In genomic region chr18:76446746-76447267, GRCh38 we compare ENCODE assay signal across 18 cellular contexts. TPM values are rescaled to one million over a fixed set of nuclear protein-coding genes. Genes with fewer than 3 reads are reported as not detected.
DNase-seq lines count a peak whose midpoint lies in the region; TF ChIP-seq lines count a peak whose summit lies in the region.
"Had no signal": no experiment of that assay in that cellular context is flagged by ENCODE, and none has a peak within 500 bp of the region (broad histone marks: within the 10 kb centered on the region; RNA-seq: fewer than 3 reads in every experiment).

No MANE protein-coding gene starts in this region.

- H3K4me3 ChIP-seq in esophagus muscularis mucosa = no peak overlapping the region

- peaks cover 16% of the 10 kb centered on the region for H3K27me3 Mint-ChIP-seq in activated naive CD4-positive, alpha-beta T cell treated with anti-CD3 and anti-CD28 coated beads, Interleukin-2, amount 10 ng/mL, durations not matched to agents 7 days and 5 days
- no peaks in the 10 kb centered on the region for H3K27me3 Mint-ChIP-seq in nephron progenitor cell (ENCODE audit: low read depth, poor library complexity)
- H3K27me3 Mint-ChIP-seq in type B pancreatic cell = no peaks in the 10 kb centered on the region
- H3K27me3 Mint-ChIP-seq in activated CD4-positive, alpha-beta T cell treated with anti-CD3 and anti-CD28 coated beads, Interleukin-2, amount 10 ng/mL, durations not matched to agents 24 days and 14 days = peaks cover 23% of the 10 kb centered on the region

- peaks cover 15% of the 10 kb centered on the region for H3K4me1 Mint-ChIP-seq in activated naive CD4-positive, alpha-beta T cell treated with anti-CD3 and anti-CD28 coated beads, Interleukin-2, amount 10 ng/mL, durations not matched to agents 7 days and 5 days
- H3K4me1 Mint-ChIP-seq in nephron progenitor cell (peaks cover 87% of the 10 kb centered on the region), type B pancreatic cell (ENCODE audit: unreplicated experiment) (peaks cover 78% of the 10 kb centered on the region)
- H3K4me1 Mint-ChIP-seq in activated CD4-positive, alpha-beta T cell treated with anti-CD3 and anti-CD28 coated beads, Interleukin-2, amount 10 ng/mL, durations not matched to agents 24 days and 14 days = peaks cover 11% of the 10 kb centered on the region

- H3K36me3 Mint-ChIP-seq in activated naive CD4-positive, alpha-beta T cell treated with anti-CD3 and anti-CD28 coated beads, Interleukin-2, amount 10 ng/mL, durations not matched to agents 7 days and 5 days = no peaks in the 10 kb centered on the region
- H3K36me3 Mint-ChIP-seq in nephron progenitor cell (ENCODE audit: low read depth) = peaks cover 39% of the 10 kb centered on the region
- peaks cover 4% of the 10 kb centered on the region for H3K36me3 Mint-ChIP-seq in type B pancreatic cell
- no peaks in the 10 kb centered on the region for H3K36me3 Mint-ChIP-seq in activated CD4-positive, alpha-beta T cell treated with anti-CD3 and anti-CD28 coated beads, Interleukin-2, amount 10 ng/mL, durations not matched to agents 24 days and 14 days (ENCODE audit: low read depth)

- intact Hi-C loops in esophagus muscularis mucosa (cut with DNase I) = no loop called here
- intact Hi-C loops in activated CD4-positive, alpha-beta T cell treated with anti-CD3 and anti-CD28 coated beads, Interleukin-2, amount 10 ng/mL, durations not matched to agents 24 days and 14 days (cut with micrococcal nuclease) = no loop called here
- intact Hi-C loops in posterior vena cava (cut with DNase I) = no loop called here

- TF ChIP-seq CTCF in esophagus muscularis mucosa (IDR thresholded peaks at IDR 0.05) (no peak), nephron progenitor cell (IDR thresholded peaks at IDR 0.05) (no peak), type B pancreatic cell (conservative IDR thresholded peaks at IDR 0.05) (no peak)

- H3K36me3 ChIP-seq in esophagus muscularis mucosa = peaks cover 6 to 13% (median 13%) of the 10 kb centered on the region in 4 donors

- CTCF ChIA-PET in activated naive CD4-positive, alpha-beta T cell treated with anti-CD3 and anti-CD28 coated beads, Interleukin-2, amount 10 ng/mL, durations not matched to agents 7 days and 5 days (lab: Charles Lee) = no interaction called here

- H3K4me1 ChIP-seq in esophagus muscularis mucosa = peaks cover 45 to 81% (median 76%) of the 10 kb centered on the region in 4 donors

- no peak for TF ChIP-seq EP300 in esophagus muscularis mucosa (IDR thresholded peaks at IDR 0.05)

- peak; percentile 9 for DNase-seq in activated naive CD4-positive, alpha-beta T cell treated with anti-CD3 and anti-CD28 coated beads, Interleukin-2, amount 10 ng/mL, durations not matched to agents 7 days and 5 days
- no peak for DNase-seq in activated naive CD4-positive, alpha-beta T cell treated with Interleukin-2 at 50 U/mL for 16 hours
- no peak for DNase-seq in esophagus muscularis mucosa (ENCODE audit: extremely low spot score)
- no peak for DNase-seq in nephron progenitor cell
- DNase-seq in type B pancreatic cell (ENCODE audit: extremely low spot score, unreplicated experiment) = no peak
- DNase-seq in germinal center (ENCODE audit: low spot score) = no peak
- no peak for DNase-seq in activated CD4-positive, alpha-beta T cell treated with anti-CD3 and anti-CD28 coated beads, Interleukin-2, amount 10 ng/mL, durations not matched to agents 24 days and 14 days
- DNase-seq in posterior vena cava (ENCODE audit: low spot score) = no peak
- DNase-seq: 8988T; activated CD8-positive, alpha-beta memory T cell treated with anti-CD3 and anti-CD28 coated beads, Interleukin-2, amount 50 U/mL, for 4 hours; activated gamma-delta T cell; H7; NCI-H1048; NCI-H2081 treated with DMSO at 0.1 percent for 48 hours; NCI-H510A treated with DMSO at 0.1 percent for 48 hours; SHP77; trophoblast cell had no signal

- H3K27ac Mint-ChIP-seq in activated naive CD4-positive, alpha-beta T cell treated with anti-CD3 and anti-CD28 coated beads, Interleukin-2, amount 10 ng/mL, durations not matched to agents 7 days and 5 days = no peak overlapping the region
- H3K27ac Mint-ChIP-seq in nephron progenitor cell = peak overlapping the region; percentile 84
- H3K27ac Mint-ChIP-seq in type B pancreatic cell = peak overlapping the region; percentile 48
- no peak overlapping the region for H3K27ac Mint-ChIP-seq in activated CD4-positive, alpha-beta T cell treated with anti-CD3 and anti-CD28 coated beads, Interleukin-2, amount 10 ng/mL, durations not matched to agents 24 days and 14 days
- H3K27ac Mint-ChIP-seq: T-helper 1 cell treated with Interleukin-12 subunit alpha and Interleukin-12 subunit beta and Interleukin-4 antibody, amounts not matched to agents 30 μg/mL and 1 μg/mL, for 36 hours had no signal

- H3K27me3 ChIP-seq in esophagus muscularis mucosa = no peaks in the 10 kb centered on the region

- no peaks in the 10 kb centered on the region for H3K9me3 ChIP-seq in esophagus muscularis mucosa

- 55% methylated on average over 8 of the region's 8 CpGs for WGBS in esophagus muscularis mucosa

- peak overlapping the region; percentile 54 to 76 (median 59) for H3K27ac ChIP-seq in esophagus muscularis mucosa (replicated peaks in 1 of 4)

- no peak for TF ChIP-seq POLR2A in esophagus muscularis mucosa (IDR thresholded peaks at IDR 0.05; ENCODE audit: low read depth)

- no peak overlapping the region for H3K4me3 Mint-ChIP-seq in activated naive CD4-positive, alpha-beta T cell treated with anti-CD3 and anti-CD28 coated beads, Interleukin-2, amount 10 ng/mL, durations not matched to agents 7 days and 5 days
- H3K4me3 Mint-ChIP-seq in nephron progenitor cell (no peak overlapping the region), type B pancreatic cell (peak overlapping the region; percentile 5)
- H3K4me3 Mint-ChIP-seq in activated CD4-positive, alpha-beta T cell treated with anti-CD3 and anti-CD28 coated beads, Interleukin-2, amount 10 ng/mL, durations not matched to agents 24 days and 14 days = no peak overlapping the region
- H3K4me3 Mint-ChIP-seq: T-helper 1 cell treated with Interleukin-12 subunit alpha and Interleukin-12 subunit beta and Interleukin-4 antibody, amounts not matched to agents 30 μg/mL and 1 μg/mL, for 36 hours had no signal

- H3K9me3 Mint-ChIP-seq in activated naive CD4-positive, alpha-beta T cell treated with anti-CD3 and anti-CD28 coated beads, Interleukin-2, amount 10 ng/mL, durations not matched to agents 7 days and 5 days = no peaks in the 10 kb centered on the region
- no peaks in the 10 kb centered on the region for H3K9me3 Mint-ChIP-seq in nephron progenitor cell
- H3K9me3 Mint-ChIP-seq in type B pancreatic cell = no peaks in the 10 kb centered on the region
- no peaks in the 10 kb centered on the region for H3K9me3 Mint-ChIP-seq in activated CD4-positive, alpha-beta T cell treated with anti-CD3 and anti-CD28 coated beads, Interleukin-2, amount 10 ng/mL, durations not matched to agents 24 days and 14 days
- H3K9me3 Mint-ChIP-seq: T-helper 1 cell treated with Interleukin-12 subunit alpha and Interleukin-12 subunit beta and Interleukin-4 antibody, amounts not matched to agents 30 μg/mL and 1 μg/mL, for 36 hours had no signal

RNA-seq across cellular contexts. Expression of gene ZNF516, which starts 48.2 kb away (rescaled TPM):
- 10 to 100 TPM; 28.5 to 44.9 (median 35.8) TPM for total RNA-seq in esophagus muscularis mucosa
- total RNA-seq in type B pancreatic cell (ENCODE audit: low replicate concordance) = 34.1 and 71.2 TPM in 2 replicates
- total RNA-seq in activated CD4-positive, alpha-beta T cell treated with anti-CD3 and anti-CD28 coated beads, Interleukin-2, amount 10 ng/mL, durations not matched to agents 24 days and 14 days = 0.85 and 1.6 TPM in 2 replicates
- total RNA-seq in posterior vena cava = 10 to 100 TPM; 24.3 to 32.5 TPM

Comparison
In these comparisons a context has a peak if more than half of its experiments do, and no peak if none do; other contexts are left out.
1. H3K27ac Mint-ChIP-seq: peak in nephron progenitor cell (single experiment) and type B pancreatic cell (single experiment); none in activated naive CD4-positive, alpha-beta T cell treated with anti-CD3 and anti-CD28 coated beads, Interleukin-2, amount 10 ng/mL, durations not matched to agents 7 days and 5 days (single experiment) and activated CD4-positive, alpha-beta T cell treated with anti-CD3 and anti-CD28 coated beads, Interleukin-2, amount 10 ng/mL, durations not matched to agents 24 days and 14 days (single experiment).